ENCODE assay signal across 4 cellular contexts in the genomic region with DNA sequence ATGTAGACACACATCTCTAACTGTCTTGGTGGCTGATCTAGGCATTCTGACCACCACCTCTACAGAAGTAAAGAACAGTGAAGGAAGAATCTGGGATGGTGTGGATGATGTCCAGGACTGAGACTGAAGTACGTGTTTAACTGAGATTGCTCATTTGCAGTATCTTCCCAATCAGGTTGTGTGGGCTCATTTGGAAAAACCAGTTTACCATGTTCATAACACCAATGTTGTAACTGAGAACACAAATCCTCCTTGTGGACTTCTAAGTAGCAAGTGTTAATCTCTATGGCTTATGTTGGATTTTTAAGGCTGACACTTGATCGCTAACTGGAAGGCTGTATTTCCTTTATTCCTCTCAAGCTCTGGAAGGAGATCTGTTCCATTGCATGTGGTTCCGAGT.
"Had no signal": no experiment of that assay in that cellular context is flagged by ENCODE, and none has a peak within 500 bp of the region (broad histone marks: within the 10 kb centered on the region; RNA-seq: fewer than 3 reads in every experiment).

No MANE protein-coding gene starts in this region.

- ATAC-seq: GM23338 had no signal

- H2AFZ ChIP-seq: GM23338 had no signal

- DNase-seq: H9, HCEC 1CT, IMR-90 had no signal

- H3K4me3 ChIP-seq: GM23338 had no signal

- H3K4me2 ChIP-seq: GM23338 had no signal
